7 cellular contexts compared by ENCODE assay signal in genomic region chr7:137656227-137656849, GRCh38.
DNase-seq lines count a peak whose midpoint lies in the region; ATAC-seq, FAIRE-seq and TF ChIP-seq lines count a peak whose summit lies in the region.

No MANE protein-coding gene starts in this region.

- H3K4me1 Mint-ChIP-seq in T-cell = peaks cover 0 to 4% (median 0%) of the 10 kb centered on the region in 3 donors
- H3K4me1 Mint-ChIP-seq in astrocyte (ENCODE audit: low read depth, unreplicated experiment) = peaks cover 13% of the 10 kb centered on the region

- POLR2A ChIA-PET in T-cell (lab: Charles Lee) = interaction anchor here in 1 of 2 donors (1.0 kb wide), 1 partner anchor 241 kb away, joined by 3 read pairs; no protein-coding TSS in a partner anchor

- TF ChIP-seq CTCF in GM12865 (IDR thresholded peaks at IDR 0.05; ENCODE audit: insufficient read depth, low read depth, low read length, missing control alignments) = peak; percentile 84
- peak; percentile 84 for TF ChIP-seq CTCF in astrocyte (IDR thresholded peaks at IDR 0.05; ENCODE audit: insufficient read depth, low read depth, low read length)
- peak; percentile 87 for TF ChIP-seq CTCF in hepatocyte (IDR thresholded peaks at IDR 0.05; ENCODE audit: poor library complexity)

- H3K4me2 ChIP-seq in astrocyte (ENCODE audit: low read length) (peak overlapping the region; percentile 47), hepatocyte (no peak overlapping the region)

- WGBS in hepatocyte (ENCODE audit: low lambda C conversion rate, missing lambda C conversion rate) = 3% methylated on average over 8 of the region's 8 CpGs

- peak overlapping the region; percentile 33 for H3K27ac ChIP-seq in astrocyte (ENCODE audit: low read depth, low read length)
- H3K27ac ChIP-seq in hepatocyte = no peak overlapping the region

- H3K79me2 ChIP-seq in astrocyte (ENCODE audit: insufficient read depth, low read length) (no peaks in the 10 kb centered on the region), hepatocyte (no peaks in the 10 kb centered on the region)

- H3K4me3 ChIP-seq in GM12865 (ENCODE audit: low read depth, low read length) (no peak overlapping the region), astrocyte (ENCODE audit: insufficient read depth, low read depth, low read length) (no peak overlapping the region), hepatocyte (no peak overlapping the region), skeletal muscle cell (ENCODE audit: low read depth, low read length) (no peak overlapping the region)

- H3K27me3 ChIP-seq in astrocyte (ENCODE audit: insufficient read depth, low read length) (no peaks in the 10 kb centered on the region), hepatocyte (no peaks in the 10 kb centered on the region)

- no peaks in the 10 kb centered on the region for H3K9me2 ChIP-seq in hepatocyte (replicated peaks; ENCODE audit: insufficient read depth)

- CTCF ChIA-PET in T-cell (lab: Charles Lee) = interaction anchor here (0.7 to 1.9 kb wide), 6 partner anchors 9 to 359 kb away, joined by 3 to 4 read pairs (median 3); no protein-coding TSS in a partner anchor

- H3K9ac ChIP-seq in astrocyte (ENCODE audit: low read length) = peak overlapping the region; percentile 57

- no peak overlapping the region for H3K4me3 Mint-ChIP-seq in T-cell
- no peak overlapping the region for H3K4me3 Mint-ChIP-seq in astrocyte (ENCODE audit: unreplicated experiment)

- no peaks in the 10 kb centered on the region for H3K36me3 Mint-ChIP-seq in T-cell
- H3K36me3 Mint-ChIP-seq in astrocyte (ENCODE audit: low read depth, unreplicated experiment) = peaks cover 2% of the 10 kb centered on the region

- peak; percentile 84 for ATAC-seq in HG02759 (IDR thresholded peaks at IDR 0.05; ENCODE audit: unreplicated experiment)
- ATAC-seq in T-cell (replicated peaks in 1 of 4) = no peak

- FAIRE-seq in astrocyte (lab: Jason Lieb, UNC) = no peak

- H3K27me3 Mint-ChIP-seq in T-cell (peaks cover 13 to 20% of the 10 kb centered on the region in 2 donors), astrocyte (ENCODE audit: low read depth, unreplicated experiment) (no peaks in the 10 kb centered on the region)

- no peaks in the 10 kb centered on the region for H3K36me3 ChIP-seq in astrocyte (ENCODE audit: insufficient read depth, low read length)
- no peaks in the 10 kb centered on the region for H3K36me3 ChIP-seq in hepatocyte (replicated peaks; ENCODE audit: insufficient read depth, low read depth)

- DNase-seq in GM12865 (ENCODE audit: low read depth) (peak; percentile 86), NCI-H1436 (lab: John Stamatoyannopoulos, UW) (peak; percentile 65), T-cell (peak in 30 of 34 experiments; percentile 5 to 48 (median 35)), astrocyte (ENCODE audit: low read depth) (peak; percentile 42), hepatocyte (ENCODE audit: low spot score) (peak; percentile 88), skeletal muscle cell (ENCODE audit: low read depth) (peak; percentile 37)

- H3K4me1 ChIP-seq in astrocyte (ENCODE audit: insufficient read depth, low read length) (peaks cover 13% of the 10 kb centered on the region), hepatocyte (ENCODE audit: insufficient read depth) (no peaks in the 10 kb centered on the region)

- H3K27ac Mint-ChIP-seq in T-cell (no peak overlapping the region), astrocyte (ENCODE audit: unreplicated experiment) (peak overlapping the region; percentile 73)

- H3K9me3 ChIP-seq in astrocyte (ENCODE audit: insufficient read depth, low read depth, low read length) = no peaks in the 10 kb centered on the region
- no peaks in the 10 kb centered on the region for H3K9me3 ChIP-seq in hepatocyte (ENCODE audit: low read depth)

- no peaks in the 10 kb centered on the region for H3K9me3 Mint-ChIP-seq in T-cell
- no peaks in the 10 kb centered on the region for H3K9me3 Mint-ChIP-seq in astrocyte (ENCODE audit: unreplicated experiment)

- H4K20me1 ChIP-seq in astrocyte (ENCODE audit: insufficient read depth, low read length) = no peaks in the 10 kb centered on the region
- H4K20me1 ChIP-seq in hepatocyte (ENCODE audit: insufficient read depth, poor library complexity, severe bottlenecking) = no peaks in the 10 kb centered on the region

- no peak overlapping the region for H2AFZ ChIP-seq in astrocyte (ENCODE audit: low read depth, low read length)
- H2AFZ ChIP-seq in hepatocyte = no peak overlapping the region

Comparison
In these comparisons a context has a peak if more than half of its experiments do, and no peak if none do; other contexts are left out.
1. DNase-seq: peak in every context shown above with its lines; median percentile 88 in hepatocyte; 86 in GM12865; 65 in NCI-H1436; 42 in astrocyte; 37 in skeletal muscle cell; 35 in T-cell.